ENCODE assay signal across 2 cellular contexts in genomic region chr1:22132517-22133235, GRCh38.
TF ChIP-seq lines count a peak whose summit lies in the region.

No MANE protein-coding gene starts in this region.

TF ChIP-seq in A549, 52 proteins besides CTCF, POLR2A, EP300 and RAD21 (continued from another document):
- TF ChIP-seq REST (IDR thresholded peaks at IDR 0.05) (no peak), RARB (CRISPR knock-in tag; IDR thresholded peaks at IDR 0.05) (no peak), FOSL2 (IDR thresholded peaks at IDR 0.05) (no peak), FOSL2 (CRISPR knock-in tag; IDR thresholded peaks at IDR 0.05) (no peak), RFX5 (IDR thresholded peaks at IDR 0.05) (no peak), HOXA7 (CRISPR knock-in tag; IDR thresholded peaks at IDR 0.05) (no peak)

TF ChIP-seq in HEK293, 187 proteins besides CTCF, POLR2A, EP300 and RAD21 (continued from another document):
- TF ChIP-seq PRDM10 (tag by site-specific recombination; IDR thresholded peaks at IDR 0.05) (no peak), ZBTB7A (tag by site-specific recombination; IDR thresholded peaks at IDR 0.05; ENCODE audit: low read depth) (0 out of 2 replicates have a peak, but pooled peaks have one; percentile 18), ZBTB6 (tag by site-specific recombination; IDR thresholded peaks at IDR 0.05) (no peak), ZNF629 (tag by site-specific recombination; IDR thresholded peaks at IDR 0.05) (no peak), GLIS2 (tag by site-specific recombination; IDR thresholded peaks at IDR 0.05) (no peak), ZNF830 (tag by site-specific recombination; IDR thresholded peaks at IDR 0.05; ENCODE audit: low read depth) (no peak), ZNF184 (tag by site-specific recombination; IDR thresholded peaks at IDR 0.05) (no peak)
